1 cellular context compared by ENCODE assay signal in the genomic region with DNA sequence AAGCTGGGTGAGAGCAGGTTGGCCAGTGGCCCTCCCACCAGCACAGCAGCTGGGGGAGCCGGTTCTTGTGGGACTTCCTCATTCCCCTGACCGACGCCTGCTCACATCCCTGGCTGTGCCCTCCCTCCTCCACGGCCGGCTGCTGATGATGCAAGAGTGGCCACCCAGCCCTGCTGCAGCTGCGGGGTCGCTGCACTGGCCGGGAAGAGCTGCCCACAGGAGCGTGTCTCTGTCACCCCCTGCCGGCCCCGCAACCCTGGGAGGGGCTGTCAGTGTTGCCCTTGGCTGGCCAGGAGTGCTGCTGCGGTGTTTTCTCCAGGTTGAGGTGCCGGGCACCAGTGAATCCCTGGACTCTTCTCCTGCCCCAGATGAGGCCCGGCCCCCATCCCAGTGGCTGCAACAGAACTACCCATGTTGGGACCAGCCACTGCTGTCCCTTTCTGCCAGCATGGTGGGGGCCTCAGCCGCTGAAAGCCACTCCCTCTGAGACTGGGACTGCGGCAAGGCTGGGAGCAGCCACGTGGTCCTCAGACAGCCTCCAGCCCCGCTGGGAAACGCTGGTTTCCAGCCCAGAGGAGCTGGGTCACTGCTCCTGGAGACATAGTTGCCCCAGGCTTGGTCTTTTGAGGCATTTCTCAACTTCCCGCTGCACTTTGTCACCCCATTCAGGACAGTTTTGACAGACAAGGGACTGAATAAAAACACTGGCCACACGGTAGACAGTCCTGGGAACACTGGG.
TF ChIP-seq lines count a peak whose summit lies in the region.

No MANE protein-coding gene starts in this region.

TF ChIP-seq in HepG2, 621 proteins besides CTCF, POLR2A, EP300 and RAD21 (continued from another document and continues in another):
- TF ChIP-seq, protein P1, sequence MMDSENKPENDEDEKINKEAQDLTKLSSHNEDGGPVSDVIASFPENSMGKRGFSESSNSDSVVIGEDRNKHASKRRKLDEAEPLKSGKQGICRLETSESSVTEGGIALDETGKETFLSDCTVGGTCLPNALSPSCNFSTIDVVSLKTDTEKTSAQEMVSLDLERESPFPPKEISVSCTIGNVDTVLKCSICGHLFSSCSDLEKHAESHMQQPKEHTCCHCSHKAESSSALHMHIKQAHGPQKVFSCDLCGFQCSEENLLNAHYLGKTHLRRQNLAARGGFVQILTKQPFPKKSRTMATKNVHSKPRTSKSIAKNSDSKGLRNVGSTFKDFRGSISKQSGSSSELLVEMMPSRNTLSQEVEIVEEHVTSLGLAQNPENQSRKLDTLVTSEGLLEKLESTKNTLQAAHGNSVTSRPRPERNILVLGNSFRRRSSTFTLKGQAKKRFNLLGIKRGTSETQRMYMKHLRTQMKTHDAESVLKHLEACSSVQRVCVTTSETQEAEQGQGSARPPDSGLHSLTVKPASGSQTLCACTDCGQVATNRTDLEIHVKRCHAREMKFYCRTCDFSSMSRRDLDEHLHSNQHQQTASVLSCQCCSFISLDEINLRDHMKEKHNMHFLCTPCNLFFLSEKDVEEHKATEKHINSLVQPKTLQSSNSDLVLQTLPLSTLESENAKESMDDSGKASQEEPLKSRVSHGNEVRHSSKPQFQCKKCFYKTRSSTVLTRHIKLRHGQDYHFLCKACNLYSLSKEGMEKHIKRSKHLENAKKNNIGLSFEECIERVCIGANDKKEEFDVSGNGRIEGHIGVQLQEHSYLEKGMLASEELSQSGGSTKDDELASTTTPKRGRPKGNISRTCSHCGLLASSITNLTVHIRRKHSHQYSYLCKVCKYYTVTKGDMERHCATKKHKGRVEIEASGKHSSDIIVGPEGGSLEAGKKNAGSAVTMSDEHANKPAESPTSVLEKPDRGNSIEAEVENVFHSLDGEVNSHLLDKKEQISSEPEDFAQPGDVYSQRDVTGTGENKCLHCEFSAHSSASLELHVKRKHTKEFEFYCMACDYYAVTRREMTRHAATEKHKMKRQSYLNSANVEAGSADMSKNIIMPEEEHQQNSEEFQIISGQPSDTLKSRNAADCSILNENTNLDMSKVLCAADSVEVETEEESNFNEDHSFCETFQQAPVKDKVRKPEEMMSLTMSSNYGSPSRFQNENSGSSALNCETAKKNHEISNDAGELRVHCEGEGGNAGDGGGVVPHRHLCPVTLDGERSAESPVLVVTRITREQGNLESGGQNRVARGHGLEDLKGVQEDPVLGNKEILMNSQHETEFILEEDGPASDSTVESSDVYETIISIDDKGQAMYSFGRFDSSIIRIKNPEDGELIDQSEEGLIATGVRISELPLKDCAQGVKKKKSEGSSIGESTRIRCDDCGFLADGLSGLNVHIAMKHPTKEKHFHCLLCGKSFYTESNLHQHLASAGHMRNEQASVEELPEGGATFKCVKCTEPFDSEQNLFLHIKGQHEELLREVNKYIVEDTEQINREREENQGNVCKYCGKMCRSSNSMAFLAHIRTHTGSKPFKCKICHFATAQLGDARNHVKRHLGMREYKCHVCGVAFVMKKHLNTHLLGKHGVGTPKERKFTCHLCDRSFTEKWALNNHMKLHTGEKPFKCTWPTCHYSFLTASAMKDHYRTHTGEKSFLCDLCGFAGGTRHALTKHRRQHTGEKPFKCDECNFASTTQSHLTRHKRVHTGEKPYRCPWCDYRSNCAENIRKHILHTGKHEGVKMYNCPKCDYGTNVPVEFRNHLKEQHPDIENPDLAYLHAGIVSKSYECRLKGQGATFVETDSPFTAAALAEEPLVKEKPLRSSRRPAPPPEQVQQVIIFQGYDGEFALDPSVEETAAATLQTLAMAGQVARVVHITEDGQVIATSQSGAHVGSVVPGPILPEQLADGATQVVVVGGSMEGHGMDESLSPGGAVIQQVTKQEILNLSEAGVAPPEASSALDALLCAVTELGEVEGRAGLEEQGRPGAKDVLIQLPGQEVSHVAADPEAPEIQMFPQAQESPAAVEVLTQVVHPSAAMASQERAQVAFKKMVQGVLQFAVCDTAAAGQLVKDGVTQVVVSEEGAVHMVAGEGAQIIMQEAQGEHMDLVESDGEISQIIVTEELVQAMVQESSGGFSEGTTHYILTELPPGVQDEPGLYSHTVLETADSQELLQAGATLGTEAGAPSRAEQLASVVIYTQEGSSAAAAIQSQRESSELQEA (CRISPR knock-in tag; IDR thresholded peaks at IDR 0.05; ENCODE audit: not compliant biosample characterization), result no peak
- peak; percentile 40; the same call in 1 of the 2 replicates for TF ChIP-seq SP5 (CRISPR knock-in tag; IDR thresholded peaks at IDR 0.05; ENCODE audit: borderline replicate concordance, low read depth)
- TF ChIP-seq, protein P2, sequence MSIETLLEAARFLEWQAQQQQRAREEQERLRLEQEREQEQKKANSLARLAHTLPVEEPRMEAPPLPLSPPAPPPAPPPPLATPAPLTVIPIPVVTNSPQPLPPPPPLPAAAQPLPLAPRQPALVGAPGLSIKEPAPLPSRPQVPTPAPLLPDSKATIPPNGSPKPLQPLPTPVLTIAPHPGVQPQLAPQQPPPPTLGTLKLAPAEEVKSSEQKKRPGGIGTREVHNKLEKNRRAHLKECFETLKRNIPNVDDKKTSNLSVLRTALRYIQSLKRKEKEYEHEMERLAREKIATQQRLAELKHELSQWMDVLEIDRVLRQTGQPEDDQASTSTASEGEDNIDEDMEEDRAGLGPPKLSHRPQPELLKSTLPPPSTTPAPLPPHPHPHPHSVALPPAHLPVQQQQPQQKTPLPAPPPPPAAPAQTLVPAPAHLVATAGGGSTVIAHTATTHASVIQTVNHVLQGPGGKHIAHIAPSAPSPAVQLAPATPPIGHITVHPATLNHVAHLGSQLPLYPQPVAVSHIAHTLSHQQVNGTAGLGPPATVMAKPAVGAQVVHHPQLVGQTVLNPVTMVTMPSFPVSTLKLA (IDR thresholded peaks at IDR 0.05), result no peak
- no peak for TF ChIP-seq NR2F6 (IDR thresholded peaks at IDR 0.05)
- peak; percentile 63 for TF ChIP-seq NR2F6 (CRISPR knock-in tag; IDR thresholded peaks at IDR 0.05)
- 0 out of 2 replicates have a peak, but pooled peaks have one; percentile 44 for TF ChIP-seq TEAD2 (CRISPR knock-in tag; IDR thresholded peaks at IDR 0.05)
- TF ChIP-seq ZFY (CRISPR knock-in tag; IDR thresholded peaks at IDR 0.05), result peak; percentile 45; the same call in 1 of the 2 replicates
- TF ChIP-seq RBAK (CRISPR knock-in tag; IDR thresholded peaks at IDR 0.05), result 0 out of 2 replicates have a peak, but pooled peaks have one; percentile 43
- TF ChIP-seq, protein P3, sequence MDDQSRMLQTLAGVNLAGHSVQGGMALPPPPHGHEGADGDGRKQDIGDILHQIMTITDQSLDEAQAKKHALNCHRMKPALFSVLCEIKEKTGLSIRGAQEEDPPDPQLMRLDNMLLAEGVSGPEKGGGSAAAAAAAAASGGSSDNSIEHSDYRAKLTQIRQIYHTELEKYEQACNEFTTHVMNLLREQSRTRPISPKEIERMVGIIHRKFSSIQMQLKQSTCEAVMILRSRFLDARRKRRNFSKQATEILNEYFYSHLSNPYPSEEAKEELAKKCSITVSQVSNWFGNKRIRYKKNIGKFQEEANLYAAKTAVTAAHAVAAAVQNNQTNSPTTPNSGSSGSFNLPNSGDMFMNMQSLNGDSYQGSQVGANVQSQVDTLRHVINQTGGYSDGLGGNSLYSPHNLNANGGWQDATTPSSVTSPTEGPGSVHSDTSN (CRISPR knock-in tag; IDR thresholded peaks at IDR 0.05; ENCODE audit: borderline replicate concordance), result no peak
- TF ChIP-seq, protein P4, sequence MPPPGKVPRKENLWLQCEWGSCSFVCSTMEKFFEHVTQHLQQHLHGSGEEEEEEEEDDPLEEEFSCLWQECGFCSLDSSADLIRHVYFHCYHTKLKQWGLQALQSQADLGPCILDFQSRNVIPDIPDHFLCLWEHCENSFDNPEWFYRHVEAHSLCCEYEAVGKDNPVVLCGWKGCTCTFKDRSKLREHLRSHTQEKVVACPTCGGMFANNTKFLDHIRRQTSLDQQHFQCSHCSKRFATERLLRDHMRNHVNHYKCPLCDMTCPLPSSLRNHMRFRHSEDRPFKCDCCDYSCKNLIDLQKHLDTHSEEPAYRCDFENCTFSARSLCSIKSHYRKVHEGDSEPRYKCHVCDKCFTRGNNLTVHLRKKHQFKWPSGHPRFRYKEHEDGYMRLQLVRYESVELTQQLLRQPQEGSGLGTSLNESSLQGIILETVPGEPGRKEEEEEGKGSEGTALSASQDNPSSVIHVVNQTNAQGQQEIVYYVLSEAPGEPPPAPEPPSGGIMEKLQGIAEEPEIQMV (CRISPR knock-in tag; IDR thresholded peaks at IDR 0.05; ENCODE audit: low read depth), result peak; percentile 79
- peak; percentile 78; the same call in 1 of the 2 replicates for TF ChIP-seq HOXD1 (CRISPR knock-in tag; IDR thresholded peaks at IDR 0.05)
- TF ChIP-seq FOSL2 (CRISPR knock-in tag; IDR thresholded peaks at IDR 0.05), result peak; percentile 61
- TF ChIP-seq ZNF329 (CRISPR knock-in tag; IDR thresholded peaks at IDR 0.05; ENCODE audit: low read depth), result no peak
- TF ChIP-seq TGIF2 (CRISPR knock-in tag; IDR thresholded peaks at IDR 0.05), result peak; percentile 69; the same call in 1 of the 2 replicates
- no peak; the same call in 1 of the 2 replicates for TF ChIP-seq ETV5 (CRISPR knock-in tag; IDR thresholded peaks at IDR 0.05; ENCODE audit: borderline replicate concordance)
- TF ChIP-seq, protein P5, sequence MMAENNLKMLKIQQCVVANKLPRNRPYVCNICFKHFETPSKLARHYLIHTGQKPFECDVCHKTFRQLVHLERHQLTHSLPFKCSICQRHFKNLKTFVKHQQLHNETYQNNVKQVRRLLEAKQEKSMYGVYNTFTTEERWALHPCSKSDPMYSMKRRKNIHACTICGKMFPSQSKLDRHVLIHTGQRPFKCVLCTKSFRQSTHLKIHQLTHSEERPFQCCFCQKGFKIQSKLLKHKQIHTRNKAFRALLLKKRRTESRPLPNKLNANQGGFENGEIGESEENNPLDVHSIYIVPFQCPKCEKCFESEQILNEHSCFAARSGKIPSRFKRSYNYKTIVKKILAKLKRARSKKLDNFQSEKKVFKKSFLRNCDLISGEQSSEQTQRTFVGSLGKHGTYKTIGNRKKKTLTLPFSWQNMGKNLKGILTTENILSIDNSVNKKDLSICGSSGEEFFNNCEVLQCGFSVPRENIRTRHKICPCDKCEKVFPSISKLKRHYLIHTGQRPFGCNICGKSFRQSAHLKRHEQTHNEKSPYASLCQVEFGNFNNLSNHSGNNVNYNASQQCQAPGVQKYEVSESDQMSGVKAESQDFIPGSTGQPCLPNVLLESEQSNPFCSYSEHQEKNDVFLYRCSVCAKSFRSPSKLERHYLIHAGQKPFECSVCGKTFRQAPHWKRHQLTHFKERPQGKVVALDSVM (CRISPR knock-in tag; IDR thresholded peaks at IDR 0.05), result 0 out of 2 replicates have a peak, but pooled peaks have one; percentile 9
- TF ChIP-seq ZNF274 (CRISPR knock-in tag; IDR thresholded peaks at IDR 0.05), result 0 out of 2 replicates have a peak, but pooled peaks have one; percentile 10
- TF ChIP-seq ZNF790 (CRISPR knock-in tag; IDR thresholded peaks at IDR 0.05; ENCODE audit: borderline replicate concordance), result 0 out of 2 replicates have a peak, but pooled peaks have one; percentile 60
- TF ChIP-seq ETV6 (CRISPR knock-in tag; conservative IDR thresholded peaks at IDR 0.05), result no peak
- TF ChIP-seq ISX (CRISPR knock-in tag; conservative IDR thresholded peaks at IDR 0.05), result no peak
- TF ChIP-seq NFRKB (IDR thresholded peaks at IDR 0.05), result no peak
- TF ChIP-seq, protein P6, sequence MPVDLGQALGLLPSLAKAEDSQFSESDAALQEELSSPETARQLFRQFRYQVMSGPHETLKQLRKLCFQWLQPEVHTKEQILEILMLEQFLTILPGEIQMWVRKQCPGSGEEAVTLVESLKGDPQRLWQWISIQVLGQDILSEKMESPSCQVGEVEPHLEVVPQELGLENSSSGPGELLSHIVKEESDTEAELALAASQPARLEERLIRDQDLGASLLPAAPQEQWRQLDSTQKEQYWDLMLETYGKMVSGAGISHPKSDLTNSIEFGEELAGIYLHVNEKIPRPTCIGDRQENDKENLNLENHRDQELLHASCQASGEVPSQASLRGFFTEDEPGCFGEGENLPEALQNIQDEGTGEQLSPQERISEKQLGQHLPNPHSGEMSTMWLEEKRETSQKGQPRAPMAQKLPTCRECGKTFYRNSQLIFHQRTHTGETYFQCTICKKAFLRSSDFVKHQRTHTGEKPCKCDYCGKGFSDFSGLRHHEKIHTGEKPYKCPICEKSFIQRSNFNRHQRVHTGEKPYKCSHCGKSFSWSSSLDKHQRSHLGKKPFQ (CRISPR knock-in tag; IDR thresholded peaks at IDR 0.05; ENCODE audit: insufficient replicate concordance), result peak; percentile 60
- TF ChIP-seq ZNF616 (CRISPR knock-in tag; IDR thresholded peaks at IDR 0.05; ENCODE audit: low read depth), result no peak
- TF ChIP-seq, protein P7, sequence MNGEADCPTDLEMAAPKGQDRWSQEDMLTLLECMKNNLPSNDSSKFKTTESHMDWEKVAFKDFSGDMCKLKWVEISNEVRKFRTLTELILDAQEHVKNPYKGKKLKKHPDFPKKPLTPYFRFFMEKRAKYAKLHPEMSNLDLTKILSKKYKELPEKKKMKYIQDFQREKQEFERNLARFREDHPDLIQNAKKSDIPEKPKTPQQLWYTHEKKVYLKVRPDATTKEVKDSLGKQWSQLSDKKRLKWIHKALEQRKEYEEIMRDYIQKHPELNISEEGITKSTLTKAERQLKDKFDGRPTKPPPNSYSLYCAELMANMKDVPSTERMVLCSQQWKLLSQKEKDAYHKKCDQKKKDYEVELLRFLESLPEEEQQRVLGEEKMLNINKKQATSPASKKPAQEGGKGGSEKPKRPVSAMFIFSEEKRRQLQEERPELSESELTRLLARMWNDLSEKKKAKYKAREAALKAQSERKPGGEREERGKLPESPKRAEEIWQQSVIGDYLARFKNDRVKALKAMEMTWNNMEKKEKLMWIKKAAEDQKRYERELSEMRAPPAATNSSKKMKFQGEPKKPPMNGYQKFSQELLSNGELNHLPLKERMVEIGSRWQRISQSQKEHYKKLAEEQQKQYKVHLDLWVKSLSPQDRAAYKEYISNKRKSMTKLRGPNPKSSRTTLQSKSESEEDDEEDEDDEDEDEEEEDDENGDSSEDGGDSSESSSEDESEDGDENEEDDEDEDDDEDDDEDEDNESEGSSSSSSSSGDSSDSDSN (CRISPR knock-in tag; IDR thresholded peaks at IDR 0.05), result peak; percentile 69; the same call in 1 of the 2 replicates
- TF ChIP-seq MED8 (CRISPR knock-in tag; IDR thresholded peaks at IDR 0.05; ENCODE audit: insufficient replicate concordance), result no peak
- TF ChIP-seq CCDC6 (CRISPR knock-in tag; IDR thresholded peaks at IDR 0.05), result 0 out of 2 replicates have a peak, but pooled peaks have one; percentile 8
- TF ChIP-seq ELF3 (CRISPR knock-in tag; IDR thresholded peaks at IDR 0.05), result peak; percentile 73
- TF ChIP-seq BCL6 (CRISPR knock-in tag; IDR thresholded peaks at IDR 0.05), result 0 out of 2 replicates have a peak, but pooled peaks have one; percentile 10
